13 cellular contexts compared by ENCODE assay signal in the genomic region with DNA sequence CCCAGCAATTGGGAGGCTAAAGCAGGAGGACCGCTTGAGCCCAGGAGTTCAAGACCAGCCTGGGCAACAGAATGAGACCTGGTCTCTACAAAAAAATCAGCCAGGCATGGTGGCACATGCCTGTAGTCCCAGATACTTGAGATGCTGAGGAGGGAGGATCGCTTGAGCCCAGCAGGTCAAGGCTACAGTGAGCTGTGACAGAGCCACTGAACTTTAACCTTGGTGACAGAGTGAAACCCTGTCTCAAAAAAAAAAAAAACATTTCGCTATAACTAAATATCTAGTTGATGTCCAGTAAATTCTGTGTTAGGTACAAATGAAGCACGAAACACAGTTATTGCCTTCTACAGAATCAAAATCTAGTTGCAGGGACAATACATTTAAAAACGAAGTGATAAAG.
"Had no signal": no experiment of that assay in that cellular context is flagged by ENCODE, and none has a peak within 500 bp of the region (broad histone marks: within the 10 kb centered on the region; RNA-seq: fewer than 3 reads in every experiment).

No MANE protein-coding gene starts in this region.

- H3K27ac Mint-ChIP-seq: activated T-helper 1 cell treated with anti-CD3 and anti-CD28 coated beads, Interleukin-12 subunit alpha, Interleukin-12 subunit beta, Interleukin-2, Interleukin-4 antibody, amounts not matched to agents 30 ng/mL and 10 ng/mL and 1 ng/mL, durations not matched to agents 14 hours and 24 hours and 36 hours had no signal

- H3K27ac ChIP-seq: ascending aorta, cardiac muscle cell, left ventricle myocardium inferior, sigmoid colon, SJCRH30, transverse colon had no signal

- H3K4me1 ChIP-seq: ascending aorta, left ventricle myocardium inferior, sigmoid colon had no signal

- H3K9me3 ChIP-seq: ascending aorta, left ventricle myocardium inferior, sigmoid colon, SJCRH30, transverse colon had no signal

- DNase-seq: activated CD4-positive, alpha-beta T cell treated with anti-CD3 and anti-CD28 coated beads, Interleukin-2, amount 50 U/mL, for 1 hour; islet precursor cell; left ventricle myocardium inferior; sigmoid colon; SJCRH30; stimulated activated CD4-positive, alpha-beta T cell treated with anti-CD3 and anti-CD28 coated beads, Interleukin-1b, Interleukin-23, amount 100 ng/mL, for 48 hours; T-helper 2 cell; transverse colon had no signal

- H3K4me3 ChIP-seq: ascending aorta, cardiac muscle cell, left ventricle myocardium inferior, sigmoid colon, SJCRH30, transverse colon had no signal

- H3K27me3 ChIP-seq: ascending aorta, cardiac muscle cell, sigmoid colon, SJCRH30, transverse colon had no signal

- H3K4me3 Mint-ChIP-seq: activated T-helper 1 cell treated with anti-CD3 and anti-CD28 coated beads, Interleukin-12 subunit alpha, Interleukin-12 subunit beta, Interleukin-2, Interleukin-4 antibody, amounts not matched to agents 30 ng/mL and 10 ng/mL and 1 ng/mL, durations not matched to agents 14 hours and 24 hours and 36 hours; nephron had no signal

- H3K9me3 Mint-ChIP-seq: activated T-helper 1 cell treated with anti-CD3 and anti-CD28 coated beads, Interleukin-12 subunit alpha, Interleukin-12 subunit beta, Interleukin-2, Interleukin-4 antibody, amounts not matched to agents 30 ng/mL and 10 ng/mL and 1 ng/mL, durations not matched to agents 14 hours and 24 hours and 36 hours; nephron had no signal

- FAIRE-seq: TTC549 had no signal
